Comparison of ENCODE assay signal across 12 cellular contexts in the genomic region with DNA sequence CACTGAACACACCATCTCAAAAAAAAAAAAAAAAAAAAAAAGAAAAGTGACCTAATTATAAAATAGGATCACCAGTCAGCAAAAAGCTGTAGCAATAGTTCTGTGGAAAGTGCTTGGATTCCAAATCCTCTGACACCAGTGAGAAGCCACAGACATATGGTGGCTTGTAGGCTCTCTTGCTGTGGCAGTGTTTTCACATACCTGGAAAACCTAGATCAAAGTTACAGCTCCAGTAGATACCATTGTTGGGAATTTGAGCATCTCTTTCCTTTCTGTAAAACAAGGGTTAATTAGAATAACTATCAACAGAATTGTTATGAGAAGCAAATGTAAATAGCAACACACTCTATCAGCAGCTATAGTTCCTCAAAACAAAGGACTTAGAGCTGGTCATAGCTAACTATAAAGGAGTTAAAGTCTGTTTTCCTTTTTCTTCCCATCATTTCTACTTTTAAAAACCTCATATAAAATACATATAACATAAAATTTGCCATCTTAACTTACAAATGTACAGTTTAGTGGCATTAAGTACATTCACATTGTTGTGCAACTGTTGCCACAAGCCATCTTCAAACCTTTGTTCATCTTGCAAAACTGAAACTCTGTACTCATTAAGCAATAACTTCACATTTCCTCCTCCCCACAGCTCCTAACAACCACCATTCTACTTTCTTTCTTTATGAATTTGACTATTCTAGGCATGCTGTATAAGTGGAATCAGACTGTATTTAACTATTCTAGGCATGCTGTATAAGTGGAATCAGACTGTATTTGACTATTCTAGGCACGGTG. TPM values are rescaled to one million over a fixed set of nuclear protein-coding genes. Genes with fewer than 3 reads are reported as not detected.
DNase-seq lines count a peak whose midpoint lies in the region; ATAC-seq and TF ChIP-seq lines count a peak whose summit lies in the region.
"Had no signal": no experiment of that assay in that cellular context is flagged by ENCODE, and none has a peak within 500 bp of the region (broad histone marks: within the 10 kb centered on the region; RNA-seq: fewer than 3 reads in every experiment).

No MANE protein-coding gene starts in this region.

- no peaks in the 10 kb centered on the region for H3K36me3 ChIP-seq in skeletal muscle tissue (ENCODE audit: control insufficient read depth in 3 of 3, insufficient read depth in 3 of 3, low read length in 3 of 3)
- no peaks in the 10 kb centered on the region for H3K36me3 ChIP-seq in suprapubic skin

- H3K4me1 Mint-ChIP-seq in T-helper 2 cell treated with Interferon-gamma antibody and Interleukin-4, amounts not matched to agents 5 μg/mL and 100 μg/mL, for 36 hours (ENCODE audit: low read depth), result peaks cover 21% of the 10 kb centered on the region

- no peak for TF ChIP-seq CTCF in suprapubic skin (IDR thresholded peaks at IDR 0.05)

- H3K9ac ChIP-seq in skeletal muscle tissue (ENCODE audit: low read depth in 1 of 3, low read length in 3 of 3), result no peak overlapping the region

- peaks cover 52% of the 10 kb centered on the region for H3K27me3 Mint-ChIP-seq in T-helper 2 cell treated with Interferon-gamma antibody and Interleukin-4, amounts not matched to agents 5 μg/mL and 100 μg/mL, for 36 hours (ENCODE audit: low read depth)

- TF ChIP-seq EP300 in suprapubic skin (IDR thresholded peaks at IDR 0.05), result no peak

- ATAC-seq in activated naive CD4-positive, alpha-beta T cell treated with anti-CD3 and anti-CD28 coated beads, Interleukin-2, amount 50 U/mL, for 72 hours, result peak; percentile 39 to 80
- peak; percentile 58 for ATAC-seq in HG03060 (IDR thresholded peaks at IDR 0.05; ENCODE audit: low read depth, unreplicated experiment)

- H3K9me3 ChIP-seq in skeletal muscle tissue (ENCODE audit: control insufficient read depth in 3 of 3, low read length in 3 of 3) (no peaks in the 10 kb centered on the region), suprapubic skin (no peaks in the 10 kb centered on the region)

- H3K27me3 ChIP-seq in skeletal muscle tissue (ENCODE audit: control insufficient read depth in 3 of 3, insufficient read depth in 3 of 3, low read length in 3 of 3) (peaks cover 5 to 26% (median 20%) of the 10 kb centered on the region in 3 donors), suprapubic skin (no peaks in the 10 kb centered on the region)

- no peak overlapping the region for H3K27ac Mint-ChIP-seq in activated naive CD4-positive, alpha-beta T cell treated with anti-CD3 and anti-CD28 coated beads, Interleukin-2, amount 50 U/mL, for 72 hours
- H3K27ac Mint-ChIP-seq in T-helper 2 cell treated with Interferon-gamma antibody and Interleukin-4, amounts not matched to agents 5 μg/mL and 100 μg/mL, for 36 hours, result no peak overlapping the region

- 69% methylated on average over 1 of the region's 1 CpG for WGBS in suprapubic skin

- peaks cover 0 to 5% of the 10 kb centered on the region in 2 donors for H3K36me3 Mint-ChIP-seq in activated naive CD4-positive, alpha-beta T cell treated with anti-CD3 and anti-CD28 coated beads, Interleukin-2, amount 50 U/mL, for 72 hours
- no peaks in the 10 kb centered on the region for H3K36me3 Mint-ChIP-seq in T-helper 2 cell treated with Interferon-gamma antibody and Interleukin-4, amounts not matched to agents 5 μg/mL and 100 μg/mL, for 36 hours (ENCODE audit: low read depth)

- H3K4me1 ChIP-seq in skeletal muscle tissue (ENCODE audit: control insufficient read depth in 3 of 3, insufficient read depth in 3 of 3, low read length in 3 of 3) (peaks cover 13 to 16% (median 15%) of the 10 kb centered on the region in 3 donors), suprapubic skin (peaks cover 18% of the 10 kb centered on the region)

- TF ChIP-seq POLR2A in suprapubic skin (IDR thresholded peaks at IDR 0.05), result no peak

- no peak overlapping the region for H3K4me3 Mint-ChIP-seq in T-helper 2 cell treated with Interferon-gamma antibody and Interleukin-4, amounts not matched to agents 5 μg/mL and 100 μg/mL, for 36 hours
- H3K4me3 Mint-ChIP-seq: activated T-cell treated with anti-CD3 and anti-CD28 coated beads, Interleukin-2, amount 50 U/mL, for 4 hours had no signal

- H3K27ac ChIP-seq in skeletal muscle tissue (ENCODE audit: low read depth, low read length), result peak overlapping the region; percentile 3
- no peak overlapping the region for H3K27ac ChIP-seq in suprapubic skin

- H3K9me3 Mint-ChIP-seq in activated naive CD4-positive, alpha-beta T cell treated with anti-CD3 and anti-CD28 coated beads, Interleukin-2, amount 50 U/mL, for 72 hours, result no peaks in the 10 kb centered on the region
- no peaks in the 10 kb centered on the region for H3K9me3 Mint-ChIP-seq in T-helper 2 cell treated with Interferon-gamma antibody and Interleukin-4, amounts not matched to agents 5 μg/mL and 100 μg/mL, for 36 hours
- H3K9me3 Mint-ChIP-seq: activated T-cell treated with anti-CD3 and anti-CD28 coated beads, Interleukin-2, amount 50 U/mL, for 4 hours had no signal

- H3K4me3 ChIP-seq in skeletal muscle tissue (ENCODE audit: low read length in 3 of 3), result no peak overlapping the region
- H3K4me3 ChIP-seq in suprapubic skin, result no peak overlapping the region

- no peak for DNase-seq in activated naive CD4-positive, alpha-beta T cell treated with anti-CD3 and anti-CD28 coated beads, Interleukin-2, amount 50 U/mL, for 72 hours (ENCODE audit: low spot score in 2 of 2)
- no peak for DNase-seq in activated naive CD4-positive, alpha-beta T cell (lab: John Stamatoyannopoulos, UW)
- DNase-seq in OCI-M1 (lab: John Stamatoyannopoulos, UW) (peak; percentile 51), suprapubic skin (ENCODE audit: low spot score in 2 of 2) (no peak), NCI-H2227 treated with DMSO at 0.1 percent for 48 hours (lab: John Stamatoyannopoulos, UW) (no peak)
- DNase-seq in T-helper 2 cell treated with Interferon-gamma antibody and Interleukin-4, amounts not matched to agents 5 μg/mL and 100 μg/mL, for 36 hours (ENCODE audit: low spot score), result no peak
- DNase-seq: activated T-cell treated with anti-CD3 and anti-CD28 coated beads, Interleukin-2, amount 50 U/mL, for 4 hours; SHP77 had no signal

RNA-seq across cellular contexts. Expression of a gene that starts 4.3 kb away (rescaled TPM):
- total RNA-seq in activated naive CD4-positive, alpha-beta T cell treated with anti-CD3 and anti-CD28 coated beads, Interleukin-2, amount 50 U/mL, for 72 hours, result not detected
- total RNA-seq in skeletal muscle tissue (1.0 TPM), suprapubic skin (under 1 TPM; 0.16 to 0.89 (median 0.24) TPM)
- total RNA-seq: activated T-cell treated with anti-CD3 and anti-CD28 coated beads, Interleukin-2, amount 50 U/mL, for 4 hours; M059J; myocyte had no signal

RNA-seq across cellular contexts. Expression of a gene that starts 46.2 kb away (rescaled TPM):
- total RNA-seq in activated naive CD4-positive, alpha-beta T cell treated with anti-CD3 and anti-CD28 coated beads, Interleukin-2, amount 50 U/mL, for 72 hours, result 10 to 100 TPM; 17.8 to 23.4 TPM
- 30.8 TPM for total RNA-seq in skeletal muscle tissue
- total RNA-seq in suprapubic skin, result 10 to 100 TPM; 11.7 to 25.7 (median 12.8) TPM
